18 cellular contexts compared by ENCODE assay signal in genomic region chr12:44227601-44228000, GRCh38.
"Had no signal": no experiment of that assay in that cellular context is flagged by ENCODE, and none has a peak within 500 bp of the region (broad histone marks: within the 10 kb centered on the region; RNA-seq: fewer than 3 reads in every experiment).

No MANE protein-coding gene starts in this region.

- H3K27ac ChIP-seq: brain microvascular endothelial cell, left ventricle myocardium inferior, neutrophil, parathyroid adenoma, transverse colon, vagina had no signal

- H3K36me3 Mint-ChIP-seq: activated naive CD8-positive, alpha-beta T cell treated with anti-CD3 and anti-CD28 coated beads for 36 hours; naive thymus-derived CD8-positive, alpha-beta T cell had no signal

- H3K27me3 Mint-ChIP-seq: activated naive CD8-positive, alpha-beta T cell treated with anti-CD3 and anti-CD28 coated beads for 36 hours; effector memory CD8-positive, alpha-beta T cell; naive thymus-derived CD8-positive, alpha-beta T cell; T-helper 17 cell had no signal

- DNase-seq: activated CD4-positive, alpha-beta T cell treated with anti-CD3 and anti-CD28 coated beads, Interleukin-2, amount 50 U/mL, for 1 hour; activated CD8-positive, alpha-beta memory T cell treated with anti-CD3 and anti-CD28 coated beads for 24 hours; activated naive CD8-positive, alpha-beta T cell treated with anti-CD3 and anti-CD28 coated beads for 36 hours; anterior cingulate cortex; brain microvascular endothelial cell; dermis blood vessel endothelial cell; effector memory CD8-positive, alpha-beta T cell; left ventricle myocardium inferior; mucosa of descending colon; naive thymus-derived CD8-positive, alpha-beta T cell; stimulated activated CD4-positive, alpha-beta T cell treated with anti-CD3 and anti-CD28 coated beads, Interleukin-4, amount 100 ng/mL, for 1 hour; stimulated activated naive CD4-positive, alpha-beta T cell; T-helper 17 cell; transverse colon had no signal

- H3K4me3 Mint-ChIP-seq: activated naive CD8-positive, alpha-beta T cell treated with anti-CD3 and anti-CD28 coated beads for 36 hours; effector memory CD8-positive, alpha-beta T cell; naive thymus-derived CD8-positive, alpha-beta T cell; T-helper 17 cell had no signal

- H3K27me3 ChIP-seq: brain microvascular endothelial cell, neutrophil, transverse colon, vagina had no signal

- H3K9ac ChIP-seq: parathyroid adenoma had no signal

- H2AFZ ChIP-seq: parathyroid adenoma had no signal

- ATAC-seq: activated CD4-positive, CD25-positive, alpha-beta regulatory T cell treated with anti-CD3 and anti-CD28 coated beads, Interleukin-2, amount 50 U/mL, for 24 hours; effector memory CD8-positive, alpha-beta T cell; mucosa of descending colon; naive thymus-derived CD8-positive, alpha-beta T cell; T-helper 17 cell had no signal

- H3K4me1 ChIP-seq: parathyroid adenoma, transverse colon had no signal

- H3K36me3 ChIP-seq: brain microvascular endothelial cell, left ventricle myocardium inferior, neutrophil, transverse colon, vagina had no signal

- H3K4me1 Mint-ChIP-seq: activated naive CD8-positive, alpha-beta T cell treated with anti-CD3 and anti-CD28 coated beads for 36 hours; naive thymus-derived CD8-positive, alpha-beta T cell; T-helper 17 cell had no signal

- H3K27ac Mint-ChIP-seq: activated naive CD8-positive, alpha-beta T cell treated with anti-CD3 and anti-CD28 coated beads for 36 hours; effector memory CD8-positive, alpha-beta T cell; naive thymus-derived CD8-positive, alpha-beta T cell; T-helper 17 cell had no signal

- H3K9me3 ChIP-seq: left ventricle myocardium inferior, mucosa of descending colon, neutrophil, transverse colon, vagina had no signal

- H3K4me3 ChIP-seq: left ventricle myocardium inferior, mucosa of descending colon, transverse colon, vagina had no signal

- H3K9me3 Mint-ChIP-seq: activated naive CD8-positive, alpha-beta T cell treated with anti-CD3 and anti-CD28 coated beads for 36 hours; effector memory CD8-positive, alpha-beta T cell had no signal
